Comparison of ENCODE assay signal across 8 cellular contexts in genomic region chr12:57456145-57456700, GRCh38. TPM values are rescaled to one million over a fixed set of nuclear protein-coding genes. Genes with fewer than 3 reads are reported as not detected.
A peak's percentile ranks its signal among the peaks of the same experiment; 100 is the strongest.
DNase-seq lines count a peak whose midpoint lies in the region; ATAC-seq and TF ChIP-seq lines count a peak whose summit lies in the region.

No MANE protein-coding gene starts in this region.

- intact Hi-C loops in PC-3 (cut with micrococcal nuclease) = no loop called here
- intact Hi-C loops in left lung (cut with DNase I) = loop anchor here in 1 of 2 donors (10.0 kb wide), 1 partner anchor 191 kb away; no protein-coding TSS in a partner anchor
- intact Hi-C loops in upper lobe of right lung (cut with DNase I) = loop anchor here (10.0 kb wide), 1 partner anchor 191 kb away; no protein-coding TSS in a partner anchor

- no peaks in the 10 kb centered on the region for H4K20me1 ChIP-seq in PC-3 (ENCODE audit: low read length)

- no peaks in the 10 kb centered on the region for H3F3A ChIP-seq in PC-3 (ENCODE audit: low read length, unreplicated experiment)

- POLR2A ChIA-PET in PC-3 (lab: Charles Lee; ENCODE audit: unreplicated experiment) = no interaction called here

- TF ChIP-seq CTCF in PC-3 (conservative IDR thresholded peaks at IDR 0.05; ENCODE audit: low read depth, low read length) (peak; percentile 87), left lung (IDR thresholded peaks at IDR 0.05) (peak; percentile 37 to 39), upper lobe of right lung (IDR thresholded peaks at IDR 0.05) (peak; percentile 44)

- BruUV-seq in PC-3 (replicated peaks; lab: Mats Ljungman, UMichigan) = no TSS peak

- ATAC-seq in HG02938 (IDR thresholded peaks at IDR 0.05; ENCODE audit: unreplicated experiment) (peak; percentile 41), PC-3 (peak; percentile 26; the same call in 1 of the 2 replicates), left lung (no peak), upper lobe of right lung (peak; percentile 7)

- H2AFZ ChIP-seq in PC-3 (ENCODE audit: low read length) = no peak overlapping the region

- 0 out of 2 replicates have a peak overlapping the region, but pooled peaks have one; percentile 25 for H3K4me2 ChIP-seq in PC-3 (ENCODE audit: low read length)

- no peaks in the 10 kb centered on the region for H3K79me2 ChIP-seq in PC-3 (ENCODE audit: low read length)

- no peaks in the 10 kb centered on the region for H3K9me3 ChIP-seq in PC-3 (ENCODE audit: low read length)
- H3K9me3 ChIP-seq in left lung = no peaks in the 10 kb centered on the region
- H3K9me3 ChIP-seq in upper lobe of right lung = no peaks in the 10 kb centered on the region

- H3K27me3 ChIP-seq in PC-3 (ENCODE audit: low read length) (peaks cover 10% of the 10 kb centered on the region; the same call in 1 of the 2 replicates), left lung (peaks cover 3 to 36% of the 10 kb centered on the region in 2 donors), upper lobe of right lung (peaks cover 4% of the 10 kb centered on the region)

- H3K4me3 ChIP-seq in PC-3 (ENCODE audit: low read length) = no peak overlapping the region
- H3K4me3 ChIP-seq in left lung = no peak overlapping the region
- no peak overlapping the region for H3K4me3 ChIP-seq in upper lobe of right lung

- no peaks in the 10 kb centered on the region for H3K36me3 ChIP-seq in PC-3 (ENCODE audit: low read depth, low read length)
- H3K36me3 ChIP-seq in left lung = no peaks in the 10 kb centered on the region
- no peaks in the 10 kb centered on the region for H3K36me3 ChIP-seq in upper lobe of right lung

- no peak overlapping the region for H3K9ac ChIP-seq in PC-3 (ENCODE audit: low read length)

- CTCF ChIA-PET in PC-3 (lab: Charles Lee) = interaction anchor here (0.5 to 1.1 kb wide), 3 partner anchors 23 to 148 kb away, joined by 3 to 10 read pairs (median 3); no protein-coding TSS in a partner anchor

- H3K27ac ChIP-seq in PC-3 (ENCODE audit: low read length) (no peak overlapping the region), left lung (no peak overlapping the region), upper lobe of right lung (no peak overlapping the region)

- DNase-seq in SIG-M5 treated with dmso at 0.1 percent for 504 hours (lab: John Stamatoyannopoulos, UW; ENCODE audit: unreplicated experiment) (peak; percentile 69), SIG-M5 (lab: John Stamatoyannopoulos, UW) (no peak), PC-3 (peak; percentile 60), astrocyte of the hippocampus (ENCODE audit: low read depth, low spot score) (peak; percentile 63), left lung (no peak), upper lobe of right lung (no peak), HuH-7.5 (ENCODE audit: low spot score) (no peak)

- H3K4me1 ChIP-seq in PC-3 (ENCODE audit: insufficient read depth, low read length) (peaks cover 26% of the 10 kb centered on the region), left lung (peaks cover 6 to 25% of the 10 kb centered on the region in 2 donors), upper lobe of right lung (peaks cover 18% of the 10 kb centered on the region)

- H3K9me2 ChIP-seq in PC-3 (replicated peaks; ENCODE audit: low read length) = no peaks in the 10 kb centered on the region

RNA-seq across cellular contexts. Expression of gene INHBE, which starts 1.1 kb away (rescaled TPM):
- total RNA-seq in PC-3 (2014; rRNA removed) (not detected in 2 replicates), left lung (under 1 TPM in 1 of 2 donors, not detected in 1; 0.52 TPM), upper lobe of right lung (not detected)

RNA-seq across cellular contexts. Expression of gene GLI1, which starts 3.4 kb away (rescaled TPM):
- total RNA-seq in PC-3 (2014; rRNA removed) (3.0 TPM in 1 of 2 replicates, not detected in the other), left lung (1 to 10 TPM; 1.9 to 7.2 TPM), upper lobe of right lung (1.4 TPM)

RNA-seq across cellular contexts. Expression of gene INHBC, which starts 21.6 kb away (rescaled TPM):
- total RNA-seq in PC-3 (2014; rRNA removed) (not detected in 2 replicates), left lung (not detected), upper lobe of right lung (not detected)

RNA-seq across cellular contexts. Expression of gene ARHGAP9, which starts 23.4 kb away (rescaled TPM):
- total RNA-seq in PC-3 (2014; rRNA removed) (not detected in 2 replicates), left lung (100 to 1,000 TPM in 1 of 2 donors, 10 to 100 TPM in 1; 24.2 to 125 TPM), upper lobe of right lung (37.7 TPM)

RNA-seq across cellular contexts. Expression of gene R3HDM2, which starts 25.4 kb away (rescaled TPM):
- 14.0 and 15.7 TPM in 2 replicates for total RNA-seq in PC-3 (2014; rRNA removed)
- 10 to 100 TPM; 52.4 to 62.5 TPM for total RNA-seq in left lung
- 81.0 TPM for total RNA-seq in upper lobe of right lung

Comparison
In these comparisons a context has a peak if more than half of its experiments do, and no peak if none do; other contexts are left out.
1. DNase-seq: peak in SIG-M5 treated with dmso at 0.1 percent for 504 hours (single experiment), PC-3 (single experiment) and astrocyte of the hippocampus (single experiment); none in SIG-M5 (single experiment), left lung (0 of 2), upper lobe of right lung (single experiment) and HuH-7.5 (single experiment).
2. Peak in every context shown above with its lines, with median percentiles within 50 percentile points of each other: CTCF ChIP-seq.